Comparison of ENCODE assay signal across 1 cellular context in the genomic region with DNA sequence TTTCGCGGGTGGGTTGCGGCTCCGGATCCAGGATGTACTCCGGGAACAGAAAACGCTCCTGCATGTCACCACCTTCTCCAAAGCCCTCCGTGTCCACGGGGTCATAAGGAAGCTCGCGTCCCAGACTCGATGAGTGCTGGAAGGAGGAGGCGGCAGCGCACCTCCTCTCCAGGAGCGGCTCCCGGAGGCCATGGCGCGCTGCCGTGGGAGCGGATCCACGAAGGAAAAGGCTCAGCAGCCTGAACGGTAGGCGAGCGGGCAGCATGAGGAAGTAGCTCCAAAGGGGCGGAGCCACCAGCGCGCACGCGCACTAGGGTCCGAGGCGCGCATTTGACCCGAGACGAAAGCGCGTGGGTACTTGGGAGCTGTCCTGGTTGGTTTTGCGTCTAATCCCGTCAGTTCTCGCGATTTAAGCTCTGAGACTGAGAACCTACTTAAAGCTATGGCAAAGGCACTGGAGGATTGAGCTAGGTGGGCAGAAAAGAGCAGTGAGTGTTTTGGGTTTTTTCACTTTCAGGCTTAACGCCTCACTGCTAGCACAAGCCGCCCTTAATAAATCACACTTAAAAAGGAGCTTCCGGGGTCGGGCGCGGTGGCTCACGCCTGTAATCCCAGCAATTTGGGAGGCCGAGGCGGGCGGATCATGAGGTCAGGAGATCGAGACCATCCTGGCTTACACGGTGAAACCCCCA.
A peak's percentile ranks its signal among the peaks of the same experiment; 100 is the strongest.
TF ChIP-seq lines count a peak whose summit lies in the region.

Gene NOA1 (minus strand): TSS at position 286 of the 692 bp plus-strand sequence. CDS start 21 bp downstream, at position 265.

TF ChIP-seq in K562, 482 proteins besides CTCF, POLR2A, EP300 and RAD21 (continued from another document and continues in another):
- TF ChIP-seq ETV6 (IDR thresholded peaks at IDR 0.05; ENCODE audit: borderline replicate concordance in 1 of 2, low read depth in 2 of 2, low read length in 1 of 2) (no peak), ETV6 (CRISPR knock-in tag; IDR thresholded peaks at IDR 0.05; ENCODE audit: borderline replicate concordance) (no peak), HDAC2 (IDR thresholded peaks at IDR 0.05) (peak; percentile 33), ZNF583 (CRISPR knock-in tag; IDR thresholded peaks at IDR 0.05) (no peak), ZNF253 (CRISPR knock-in tag; conservative IDR thresholded peaks at IDR 0.05) (no peak), CREBBP (IDR thresholded peaks at IDR 0.05; ENCODE audit: low read depth, low read length) (no peak), GTF2F1 (IDR thresholded peaks at IDR 0.05; ENCODE audit: low read depth, low read length) (peak; percentile 48; the same call in 1 of the 2 replicates), BHLHE40 (IDR thresholded peaks at IDR 0.05; ENCODE audit: low read length) (no peak), PHF20 (IDR thresholded peaks at IDR 0.05; ENCODE audit: partially characterized antibody) (no peak), HOMEZ (CRISPR knock-in tag; IDR thresholded peaks at IDR 0.05) (no peak), TAF1 (IDR thresholded peaks at IDR 0.05; ENCODE audit: control insufficient read depth, extremely low read depth, insufficient read depth, low read length, severe bottlenecking) (peak; percentile 86), TCF3 (CRISPR knock-in tag; IDR thresholded peaks at IDR 0.05) (no peak), RBFOX2 (IDR thresholded peaks at IDR 0.05; ENCODE audit: low read depth, low read length) (peak; percentile 87), RBM25 (IDR thresholded peaks at IDR 0.05; ENCODE audit: low read depth, low read length, severe bottlenecking) (peak; percentile 27), CREM (IDR thresholded peaks at IDR 0.05; ENCODE audit: low read depth) (peak; percentile 75), ELF1 (tag; IDR thresholded peaks at IDR 0.05) (peak; percentile 49), HNRNPLL (IDR thresholded peaks at IDR 0.05; ENCODE audit: low read depth, low read length, poor library complexity, severe bottlenecking) (peak; percentile 33), ETS1 (conservative IDR thresholded peaks at IDR 0.05; ENCODE audit: control insufficient read depth, low read depth, low read length) (no peak), POLR2B (IDR thresholded peaks at IDR 0.05; ENCODE audit: low read depth, partially characterized antibody) (peak; percentile 92), CXXC5 (CRISPR knock-in tag; IDR thresholded peaks at IDR 0.05) (0 out of 2 replicates have a peak, but pooled peaks have one; percentile 30), NRF1 (conservative IDR thresholded peaks at IDR 0.05 in 1 of 2, IDR thresholded peaks at IDR 0.05 in 1 of 2) (peak; percentile 93 to 94), ZNF3 (CRISPR knock-in tag; IDR thresholded peaks at IDR 0.05) (no peak), ZNF780A (CRISPR knock-in tag; IDR thresholded peaks at IDR 0.05) (no peak), ESRRB (CRISPR knock-in tag; IDR thresholded peaks at IDR 0.05; ENCODE audit: borderline replicate concordance) (no peak), RBM22 (IDR thresholded peaks at IDR 0.05; ENCODE audit: low read depth, low read length, poor library complexity, severe bottlenecking) (no peak), FOXJ2 (tag; IDR thresholded peaks at IDR 0.05) (no peak), ZFP1 (CRISPR knock-in tag; IDR thresholded peaks at IDR 0.05) (no peak), NR2C1 (IDR thresholded peaks at IDR 0.05) (no peak; the same call in 1 of the 2 replicates), NR2C1 (tag; IDR thresholded peaks at IDR 0.05) (peak; percentile 58), JUN (IDR thresholded peaks at IDR 0.05; ENCODE audit: borderline replicate concordance, low read depth, low read length) (peak; percentile 26; the same call in 1 of the 2 replicates), JUN (CRISPR knock-in tag; IDR thresholded peaks at IDR 0.05; ENCODE audit: borderline replicate concordance) (no peak), PHTF2 (CRISPR knock-in tag; IDR thresholded peaks at IDR 0.05) (no peak), SMARCC2 (IDR thresholded peaks at IDR 0.05; ENCODE audit: low read depth) (no peak), FOXJ3 (CRISPR knock-in tag; IDR thresholded peaks at IDR 0.05) (no peak), DPF2 (IDR thresholded peaks at IDR 0.05) (no peak), HDAC3 (IDR thresholded peaks at IDR 0.05; ENCODE audit: borderline replicate concordance, partially characterized antibody) (no peak), SPI1 (IDR thresholded peaks at IDR 0.05; ENCODE audit: borderline replicate concordance, low read depth, low read length) (0 out of 2 replicates have a peak, but pooled peaks have one; percentile 44), FUS (optimal IDR thresholded peaks at IDR 0.05; ENCODE audit: low read depth, low read length) (no peak), ZNF143 (CRISPR knock-in tag; IDR thresholded peaks at IDR 0.05) (peak; percentile 37; the same call in 1 of the 2 replicates), ARID3B (CRISPR knock-in tag; IDR thresholded peaks at IDR 0.05; ENCODE audit: borderline replicate concordance) (no peak), KDM5B (IDR thresholded peaks at IDR 0.05; ENCODE audit: insufficient replicate concordance, low read depth, low read length) (peak; percentile 79), ELF2 (CRISPR knock-in tag; IDR thresholded peaks at IDR 0.05) (peak; percentile 7), VEZF1 (CRISPR knock-in tag; IDR thresholded peaks at IDR 0.05) (no peak), RFX1 (IDR thresholded peaks at IDR 0.05) (no peak), IRF9 (tag; IDR thresholded peaks at IDR 0.05) (no peak), SRSF9 (IDR thresholded peaks at IDR 0.05; ENCODE audit: borderline replicate concordance, low read depth, low read length) (no peak), HNRNPK (IDR thresholded peaks at IDR 0.05; ENCODE audit: low read depth, low read length, poor library complexity, severe bottlenecking) (no peak), TSC22D4 (tag; IDR thresholded peaks at IDR 0.05) (no peak), NFIC (IDR thresholded peaks at IDR 0.05) (peak; percentile 8; the same call in 1 of the 2 replicates), BCL6 (CRISPR knock-in tag; IDR thresholded peaks at IDR 0.05) (no peak), RBBP5 (IDR thresholded peaks at IDR 0.05; ENCODE audit: borderline replicate concordance, insufficient read depth, low read length, poor library complexity, severe bottlenecking) (peak; percentile 67), SRSF1 (IDR thresholded peaks at IDR 0.05; ENCODE audit: low read depth, low read length) (no peak), ZNF655 (CRISPR knock-in tag; IDR thresholded peaks at IDR 0.05) (no peak), MXI1 (IDR thresholded peaks at IDR 0.05; ENCODE audit: low read depth, low read length) (0 out of 2 replicates have a peak, but pooled peaks have one; percentile 54), ZKSCAN1 (IDR thresholded peaks at IDR 0.05; ENCODE audit: low read depth, low read length) (no peak), PCBP1 (IDR thresholded peaks at IDR 0.05; ENCODE audit: low read depth, low read length, poor library complexity, severe bottlenecking) (no peak)
- TF ChIP-seq, protein P1, sequence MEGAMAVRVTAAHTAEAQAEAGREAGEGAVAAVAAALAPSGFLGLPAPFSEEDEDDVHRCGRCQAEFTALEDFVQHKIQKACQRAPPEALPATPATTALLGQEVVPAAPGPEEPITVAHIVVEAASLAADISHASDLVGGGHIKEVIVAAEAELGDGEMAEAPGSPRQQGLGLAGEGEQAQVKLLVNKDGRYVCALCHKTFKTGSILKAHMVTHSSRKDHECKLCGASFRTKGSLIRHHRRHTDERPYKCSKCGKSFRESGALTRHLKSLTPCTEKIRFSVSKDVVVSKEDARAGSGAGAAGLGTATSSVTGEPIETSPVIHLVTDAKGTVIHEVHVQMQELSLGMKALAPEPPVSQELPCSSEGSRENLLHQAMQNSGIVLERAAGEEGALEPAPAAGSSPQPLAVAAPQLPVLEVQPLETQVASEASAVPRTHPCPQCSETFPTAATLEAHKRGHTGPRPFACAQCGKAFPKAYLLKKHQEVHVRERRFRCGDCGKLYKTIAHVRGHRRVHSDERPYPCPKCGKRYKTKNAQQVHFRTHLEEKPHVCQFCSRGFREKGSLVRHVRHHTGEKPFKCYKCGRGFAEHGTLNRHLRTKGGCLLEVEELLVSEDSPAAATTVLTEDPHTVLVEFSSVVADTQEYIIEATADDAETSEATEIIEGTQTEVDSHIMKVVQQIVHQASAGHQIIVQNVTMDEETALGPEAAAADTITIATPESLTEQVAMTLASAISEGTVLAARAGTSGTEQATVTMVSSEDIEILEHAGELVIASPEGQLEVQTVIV (CRISPR knock-in tag; IDR thresholded peaks at IDR 0.05; ENCODE audit: borderline replicate concordance) = no peak
- TF ChIP-seq, protein P2, sequence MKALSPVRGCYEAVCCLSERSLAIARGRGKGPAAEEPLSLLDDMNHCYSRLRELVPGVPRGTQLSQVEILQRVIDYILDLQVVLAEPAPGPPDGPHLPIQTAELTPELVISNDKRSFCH (CRISPR knock-in tag; IDR thresholded peaks at IDR 0.05) = no peak
- TF ChIP-seq, protein P2 (tag; IDR thresholded peaks at IDR 0.05) = no peak
- TF ChIP-seq, protein P3, sequence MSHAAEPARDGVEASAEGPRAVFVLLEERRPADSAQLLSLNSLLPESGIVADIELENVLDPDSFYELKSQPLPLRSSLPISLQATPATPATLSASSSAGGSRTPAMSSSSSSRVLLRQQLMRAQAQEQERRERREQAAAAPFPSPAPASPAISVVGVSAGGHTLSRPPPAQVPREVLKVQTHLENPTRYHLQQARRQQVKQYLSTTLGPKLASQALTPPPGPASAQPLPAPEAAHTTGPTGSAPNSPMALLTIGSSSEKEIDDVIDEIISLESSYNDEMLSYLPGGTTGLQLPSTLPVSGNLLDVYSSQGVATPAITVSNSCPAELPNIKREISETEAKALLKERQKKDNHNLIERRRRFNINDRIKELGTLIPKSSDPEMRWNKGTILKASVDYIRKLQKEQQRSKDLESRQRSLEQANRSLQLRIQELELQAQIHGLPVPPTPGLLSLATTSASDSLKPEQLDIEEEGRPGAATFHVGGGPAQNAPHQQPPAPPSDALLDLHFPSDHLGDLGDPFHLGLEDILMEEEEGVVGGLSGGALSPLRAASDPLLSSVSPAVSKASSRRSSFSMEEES (CRISPR knock-in tag; IDR thresholded peaks at IDR 0.05) = no peak
